In genomic region chr2:196073521-196073920, GRCh38 we compare ENCODE assay signal across 2 cellular contexts.
A peak's percentile ranks its signal among the peaks of the same experiment; 100 is the strongest.
TF ChIP-seq lines count a peak whose summit lies in the region.

No MANE protein-coding gene starts in this region.

TF ChIP-seq in K562, 482 proteins besides CTCF, POLR2A, EP300 and RAD21:
- TF ChIP-seq ATF1 (CRISPR knock-in tag; IDR thresholded peaks at IDR 0.05) (no peak), ATF1 (tag; IDR thresholded peaks at IDR 0.05) (no peak), RBM17 (IDR thresholded peaks at IDR 0.05; ENCODE audit: borderline replicate concordance, low read depth, low read length) (no peak), EHMT2 (IDR thresholded peaks at IDR 0.05) (no peak), ZNF24 (IDR thresholded peaks at IDR 0.05) (no peak), PML (IDR thresholded peaks at IDR 0.05; ENCODE audit: low read length) (no peak), KHSRP (IDR thresholded peaks at IDR 0.05) (no peak), ZFP36 (IDR thresholded peaks at IDR 0.05; ENCODE audit: low read depth, low read length, partially characterized antibody) (no peak), ZNF398 (CRISPR knock-in tag; IDR thresholded peaks at IDR 0.05) (no peak), GTF3C2 (IDR thresholded peaks at IDR 0.05; ENCODE audit: borderline replicate concordance, extremely low read depth, insufficient read length) (no peak), ZFP30 (CRISPR knock-in tag; IDR thresholded peaks at IDR 0.05; ENCODE audit: borderline replicate concordance) (no peak), POLR3A (IDR thresholded peaks at IDR 0.05; ENCODE audit: borderline replicate concordance, extremely low read depth, insufficient read depth, insufficient read length) (no peak), ZNF316 (IDR thresholded peaks at IDR 0.05) (no peak), ZNF696 (CRISPR knock-in tag; conservative IDR thresholded peaks at IDR 0.05) (no peak), NFIC (IDR thresholded peaks at IDR 0.05) (peak; percentile 33; the same call in 1 of the 2 replicates), E2F8 (IDR thresholded peaks at IDR 0.05; ENCODE audit: low read depth, partially characterized antibody) (no peak), MEIS2 (IDR thresholded peaks at IDR 0.05; ENCODE audit: partially characterized antibody) (no peak), CBFA2T3 (IDR thresholded peaks at IDR 0.05) (peak; percentile 53; the same call in 1 of the 2 replicates), ARID1B (IDR thresholded peaks at IDR 0.05) (no peak), ZNF253 (CRISPR knock-in tag; conservative IDR thresholded peaks at IDR 0.05) (no peak), CBFA2T2 (conservative IDR thresholded peaks at IDR 0.05) (0 out of 2 replicates have a peak, but pooled peaks have one; percentile 21)

TF ChIP-seq in HepG2, 621 proteins besides CTCF, POLR2A, EP300 and RAD21:
- TF ChIP-seq ZNF12 (CRISPR knock-in tag; IDR thresholded peaks at IDR 0.05) (peak; percentile 80), FIP1L1 (IDR thresholded peaks at IDR 0.05; ENCODE audit: borderline replicate concordance, insufficient read depth, low read depth, low read length) (no peak), KDM3A (CRISPR knock-in tag; IDR thresholded peaks at IDR 0.05; ENCODE audit: low read depth) (no peak), CSRNP2 (CRISPR knock-in tag; conservative IDR thresholded peaks at IDR 0.05; ENCODE audit: low read depth) (no peak), ZNF841 (CRISPR knock-in tag; IDR thresholded peaks at IDR 0.05; ENCODE audit: borderline replicate concordance) (no peak), KDM5B (CRISPR knock-in tag; IDR thresholded peaks at IDR 0.05; ENCODE audit: borderline replicate concordance) (no peak), ARID5B (CRISPR knock-in tag; IDR thresholded peaks at IDR 0.05) (peak; percentile 39), ZNF749 (CRISPR knock-in tag; IDR thresholded peaks at IDR 0.05; ENCODE audit: borderline replicate concordance) (no peak), CEBPB (IDR thresholded peaks at IDR 0.05; ENCODE audit: borderline replicate concordance, low read depth, low read length) (peak; percentile 62), CBX5 (CRISPR knock-in tag; IDR thresholded peaks at IDR 0.05; ENCODE audit: borderline replicate concordance) (no peak), RARA (CRISPR knock-in tag; IDR thresholded peaks at IDR 0.05) (no peak), ZFP36L2 (CRISPR knock-in tag; IDR thresholded peaks at IDR 0.05) (no peak), HMG20A (CRISPR knock-in tag; IDR thresholded peaks at IDR 0.05; ENCODE audit: borderline replicate concordance) (peak; percentile 55; the same call in 1 of the 2 replicates), CBX2 (IDR thresholded peaks at IDR 0.05; ENCODE audit: low read depth, low read length) (no peak), CBX2 (CRISPR knock-in tag; IDR thresholded peaks at IDR 0.05; ENCODE audit: low read depth) (no peak), TFDP1 (CRISPR knock-in tag; IDR thresholded peaks at IDR 0.05; ENCODE audit: borderline replicate concordance) (no peak), TEF (CRISPR knock-in tag; IDR thresholded peaks at IDR 0.05) (no peak), ZNF598 (CRISPR knock-in tag; IDR thresholded peaks at IDR 0.05; ENCODE audit: borderline replicate concordance) (no peak), ZSCAN20 (CRISPR knock-in tag; IDR thresholded peaks at IDR 0.05; ENCODE audit: borderline replicate concordance) (no peak), SALL2 (CRISPR knock-in tag; IDR thresholded peaks at IDR 0.05) (no peak), IRF9 (CRISPR knock-in tag; IDR thresholded peaks at IDR 0.05; ENCODE audit: borderline replicate concordance) (no peak), ZNF136 (CRISPR knock-in tag; IDR thresholded peaks at IDR 0.05; ENCODE audit: low read depth) (no peak), MLXIP (CRISPR knock-in tag; IDR thresholded peaks at IDR 0.05; ENCODE audit: borderline replicate concordance) (no peak), CEBPG (CRISPR knock-in tag; IDR thresholded peaks at IDR 0.05) (0 out of 2 replicates have a peak, but pooled peaks have one; percentile 5), E2F5 (CRISPR knock-in tag; conservative IDR thresholded peaks at IDR 0.05) (no peak), NFATC3 (CRISPR knock-in tag; IDR thresholded peaks at IDR 0.05) (no peak), NFIC (IDR thresholded peaks at IDR 0.05; ENCODE audit: low read length) (no peak), HNF4A (CRISPR knock-in tag; IDR thresholded peaks at IDR 0.05) (peak; percentile 62), NKX3-1 (CRISPR knock-in tag; IDR thresholded peaks at IDR 0.05) (no peak)
